Comparison of ENCODE assay signal across 20 cellular contexts in the genomic region with DNA sequence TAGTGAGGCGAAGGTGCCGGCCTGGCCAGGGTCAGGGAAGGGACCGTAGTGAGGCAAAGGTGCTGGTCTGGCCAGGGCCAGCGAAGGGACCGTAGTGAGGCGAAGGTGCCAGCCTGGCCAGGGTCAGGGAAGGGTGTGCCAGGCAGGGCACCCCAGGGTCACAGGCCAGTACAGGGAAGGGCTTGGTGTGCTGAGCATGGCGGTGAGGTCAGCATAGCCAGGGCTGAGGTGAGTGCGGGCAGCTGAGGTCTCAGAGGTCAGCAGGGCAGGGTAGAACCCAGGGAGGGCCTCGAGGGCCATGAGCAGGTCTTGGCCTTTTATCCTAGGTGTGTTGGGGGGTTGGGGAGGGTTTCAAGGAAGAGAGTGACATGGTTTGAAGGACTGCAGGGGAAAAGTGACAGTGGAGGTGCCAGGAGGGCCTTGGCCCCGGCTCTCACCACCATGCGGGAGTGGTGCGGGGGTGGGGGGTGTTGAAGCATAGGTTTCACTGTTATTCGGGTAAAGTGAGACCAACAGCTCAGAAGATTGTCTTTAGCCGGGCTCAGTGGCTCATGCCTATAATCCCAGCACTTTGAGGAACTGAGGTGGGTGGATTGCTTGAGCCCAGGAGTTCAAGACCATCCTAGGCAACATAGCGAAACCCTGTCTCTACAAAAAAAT.
A peak's percentile ranks its signal among the peaks of the same experiment; 100 is the strongest.
DNase-seq lines count a peak whose midpoint lies in the region; ATAC-seq, FAIRE-seq and TF ChIP-seq lines count a peak whose summit lies in the region.
"Had no signal": no experiment of that assay in that cellular context is flagged by ENCODE, and none has a peak within 500 bp of the region (broad histone marks: within the 10 kb centered on the region; RNA-seq: fewer than 3 reads in every experiment).

No MANE protein-coding gene starts in this region.

- H3K27ac ChIP-seq in WERI-Rb-1 (no peak overlapping the region), HepG2 (ENCODE audit: extremely low read length, insufficient read depth, low read length) (no peak overlapping the region)
- H3K27ac ChIP-seq: ascending aorta, esophagus squamous epithelium, left lung had no signal

- TF ChIP-seq POLR2A in HepG2 (IDR thresholded peaks at IDR 0.05; ENCODE audit: insufficient read depth in 1 of 2, low read depth in 2 of 2, low read length in 2 of 2): peak in 1 of 2 experiments; percentile 36; a peak in 1 of 4 replicates

- intact Hi-C loops in cardiac septum (cut with DNase I): loop anchor here (5.0 kb wide), 1 partner anchor 262 kb away; no protein-coding TSS in a partner anchor
- intact Hi-C loops in left cardiac atrium (cut with DNase I): loop anchor here (5.0 to 10.0 kb wide), 2 partner anchors 262 to 265 kb away; no protein-coding TSS in a partner anchor
- intact Hi-C loops in HepG2 (cut with micrococcal nuclease; ENCODE audit: unreplicated experiment): loop anchor here (10.0 kb wide), 2 partner anchors 155 to 255 kb away; no protein-coding TSS in a partner anchor

- H2AFZ ChIP-seq in HepG2 (ENCODE audit: low read length): no peak overlapping the region

- no peak overlapping the region for H3K4me2 ChIP-seq in HepG2 (ENCODE audit: low read depth, low read length)

- TF ChIP-seq EP300 in HepG2 (IDR thresholded peaks at IDR 0.05; ENCODE audit: low read depth in 2 of 2, low read length in 2 of 2) (no peak), HepG2 (CRISPR knock-in tag; IDR thresholded peaks at IDR 0.05; ENCODE audit: borderline replicate concordance) (no peak)

- POLR2A ChIA-PET in HepG2 (lab: Yijun Ruan, JAX): no interaction called here

- H3K36me3 ChIP-seq in WERI-Rb-1 (no peaks in the 10 kb centered on the region), HepG2 (replicated peaks in 1 of 2; ENCODE audit: control insufficient read depth in 1 of 2, insufficient read depth in 2 of 2, low read length in 2 of 2) (no peaks in the 10 kb centered on the region), MG63 (no peaks in the 10 kb centered on the region)
- H3K36me3 ChIP-seq: ascending aorta, esophagus squamous epithelium had no signal

- ATAC-seq in left cardiac atrium (no peak), HepG2 (no peak), GM21529 (IDR thresholded peaks at IDR 0.05; ENCODE audit: unreplicated experiment) (no peak)
- ATAC-seq: activated naive CD4-positive, alpha-beta T cell treated with anti-CD3 and anti-CD28 coated beads, Interleukin-2, amount 50 U/mL, for 72 hours; effector memory CD8-positive, alpha-beta T cell; left lung had no signal

- no peak for TF ChIP-seq RAD21 in HepG2 (CRISPR knock-in tag; IDR thresholded peaks at IDR 0.05)

- BruUV-seq in HepG2 (replicated peaks; lab: Mats Ljungman, UMichigan): no TSS peak

- 91% methylated on average over 15 of the region's 15 CpGs for WGBS in HepG2 (ENCODE audit: low lambda C conversion rate)

- FAIRE-seq in HepG2 (lab: Jason Lieb, UNC): no peak
- FAIRE-seq in GM19239 (lab: Jason Lieb, UNC): no peak

- peaks cover 5% of the 10 kb centered on the region for H3K27me3 ChIP-seq in WERI-Rb-1 (ENCODE audit: insufficient read depth, low read depth, severe bottlenecking)
- no peaks in the 10 kb centered on the region for H3K27me3 ChIP-seq in HepG2 (ENCODE audit: control insufficient read depth in 1 of 2, insufficient read depth in 2 of 2, low read length in 2 of 2)
- no peaks in the 10 kb centered on the region for H3K27me3 ChIP-seq in MG63
- H3K27me3 ChIP-seq: ascending aorta had no signal

- CTCF ChIA-PET in HepG2 (lab: Yijun Ruan, JAX; ENCODE audit: low intra/inter-chr PET ratio, low total read pairs): no interaction called here

- H3K4me1 ChIP-seq in HepG2 (ENCODE audit: insufficient read depth, low read length): peaks cover 54% of the 10 kb centered on the region

- no peaks in the 10 kb centered on the region for H3K79me2 ChIP-seq in HepG2 (ENCODE audit: insufficient read depth, low read length)

- in situ Hi-C loops in HepG2 (cut with HindIII; ENCODE audit: extremely low pct_ligation_motif_present, low pct_unique_long_range_greater_than_20kb): loop anchor here (5.0 to 25.0 kb wide), 3 partner anchors 92 to 387 kb away; a partner anchor contains a TSS

- DNase-seq in cardiac septum (ENCODE audit: low spot score) (peak; percentile 63), left cardiac atrium (no peak), WERI-Rb-1 (peak; percentile 2), HepG2 (ENCODE audit: low spot score) (no peak), MG63 (no peak), middle frontal gyrus (ENCODE audit: extremely low spot score, low spot score) (no peak), GM19239 (ENCODE audit: insufficient read length, low spot score) (no peak)
- DNase-seq: activated CD8-positive, alpha-beta memory T cell treated with anti-CD3 and anti-CD28 coated beads for 24 hours; CD4-positive, alpha-beta T cell; cerebellar nuclear complex; effector memory CD8-positive, alpha-beta T cell; esophagus squamous epithelium; NCI-H510A treated with DMSO at 0.1 percent for 48 hours; occipital lobe; stimulated activated CD8-positive, alpha-beta memory T cell treated with anti-CD3 and anti-CD28 coated beads, Interleukin-4, amount 100 ng/mL, for 48 hours; T1000 had no signal

- H3K9me3 ChIP-seq in WERI-Rb-1 (ENCODE audit: severe bottlenecking) (no peaks in the 10 kb centered on the region), HepG2 (ENCODE audit: low read length) (no peaks in the 10 kb centered on the region), MG63 (no peaks in the 10 kb centered on the region)
- H3K9me3 ChIP-seq: ascending aorta, esophagus squamous epithelium, left lung had no signal

- H3K4me3 ChIP-seq in WERI-Rb-1 (ENCODE audit: low read depth, low read length): no peak overlapping the region
- no peak overlapping the region for H3K4me3 ChIP-seq in HepG2 (replicated peaks in 1 of 3; ENCODE audit: insufficient read depth in 1 of 3, low read depth in 2 of 3, low read length in 3 of 3)
- H3K4me3 ChIP-seq in MG63: no peak overlapping the region
- H3K4me3 ChIP-seq: ascending aorta, esophagus squamous epithelium, left lung had no signal

- TF ChIP-seq CTCF in WERI-Rb-1 (IDR thresholded peaks at IDR 0.05; ENCODE audit: low read depth, low read length) (no peak), HepG2 (CRISPR knock-in tag; IDR thresholded peaks at IDR 0.05) (no peak)

- peaks cover 5% of the 10 kb centered on the region; the same call in 1 of the 2 replicates for H4K20me1 ChIP-seq in HepG2 (ENCODE audit: insufficient read depth, low read length)

- no peak overlapping the region for H3K9ac ChIP-seq in HepG2 (ENCODE audit: insufficient read depth, low read depth, low read length)

TF ChIP-seq in HepG2, 621 proteins besides CTCF, POLR2A, EP300 and RAD21 (continues in another document):
- no peak for TF ChIP-seq ZNF781 (CRISPR knock-in tag; IDR thresholded peaks at IDR 0.05; ENCODE audit: borderline replicate concordance, not compliant biosample characterization)
- no peak for TF ChIP-seq GTF3A (CRISPR knock-in tag; conservative IDR thresholded peaks at IDR 0.05)
- TF ChIP-seq PCBP1 (IDR thresholded peaks at IDR 0.05; ENCODE audit: borderline replicate concordance, low read depth, low read length): no peak
- TF ChIP-seq, protein P1, sequence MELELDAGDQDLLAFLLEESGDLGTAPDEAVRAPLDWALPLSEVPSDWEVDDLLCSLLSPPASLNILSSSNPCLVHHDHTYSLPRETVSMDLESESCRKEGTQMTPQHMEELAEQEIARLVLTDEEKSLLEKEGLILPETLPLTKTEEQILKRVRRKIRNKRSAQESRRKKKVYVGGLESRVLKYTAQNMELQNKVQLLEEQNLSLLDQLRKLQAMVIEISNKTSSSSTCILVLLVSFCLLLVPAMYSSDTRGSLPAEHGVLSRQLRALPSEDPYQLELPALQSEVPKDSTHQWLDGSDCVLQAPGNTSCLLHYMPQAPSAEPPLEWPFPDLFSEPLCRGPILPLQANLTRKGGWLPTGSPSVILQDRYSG (CRISPR knock-in tag; IDR thresholded peaks at IDR 0.05): no peak
- TF ChIP-seq POLR2AphosphoS2 (IDR thresholded peaks at IDR 0.05; ENCODE audit: low read depth, low read length): no peak
- TF ChIP-seq ZNF232 (CRISPR knock-in tag; IDR thresholded peaks at IDR 0.05; ENCODE audit: borderline replicate concordance): no peak
- no peak for TF ChIP-seq CCDC6 (CRISPR knock-in tag; IDR thresholded peaks at IDR 0.05)
- TF ChIP-seq, protein P2, sequence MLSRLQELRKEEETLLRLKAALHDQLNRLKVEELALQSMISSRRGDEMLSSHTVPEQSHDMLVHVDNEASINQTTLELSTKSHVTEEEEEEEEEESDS (CRISPR knock-in tag; IDR thresholded peaks at IDR 0.05; ENCODE audit: borderline replicate concordance): no peak
- TF ChIP-seq, protein P3, sequence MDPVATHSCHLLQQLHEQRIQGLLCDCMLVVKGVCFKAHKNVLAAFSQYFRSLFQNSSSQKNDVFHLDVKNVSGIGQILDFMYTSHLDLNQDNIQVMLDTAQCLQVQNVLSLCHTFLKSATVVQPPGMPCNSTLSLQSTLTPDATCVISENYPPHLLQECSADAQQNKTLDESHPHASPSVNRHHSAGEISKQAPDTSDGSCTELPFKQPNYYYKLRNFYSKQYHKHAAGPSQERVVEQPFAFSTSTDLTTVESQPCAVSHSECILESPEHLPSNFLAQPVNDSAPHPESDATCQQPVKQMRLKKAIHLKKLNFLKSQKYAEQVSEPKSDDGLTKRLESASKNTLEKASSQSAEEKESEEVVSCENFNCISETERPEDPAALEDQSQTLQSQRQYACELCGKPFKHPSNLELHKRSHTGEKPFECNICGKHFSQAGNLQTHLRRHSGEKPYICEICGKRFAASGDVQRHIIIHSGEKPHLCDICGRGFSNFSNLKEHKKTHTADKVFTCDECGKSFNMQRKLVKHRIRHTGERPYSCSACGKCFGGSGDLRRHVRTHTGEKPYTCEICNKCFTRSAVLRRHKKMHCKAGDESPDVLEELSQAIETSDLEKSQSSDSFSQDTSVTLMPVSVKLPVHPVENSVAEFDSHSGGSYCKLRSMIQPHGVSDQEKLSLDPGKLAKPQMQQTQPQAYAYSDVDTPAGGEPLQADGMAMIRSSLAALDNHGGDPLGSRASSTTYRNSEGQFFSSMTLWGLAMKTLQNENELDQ (CRISPR knock-in tag; IDR thresholded peaks at IDR 0.05; ENCODE audit: borderline replicate concordance): no peak
- TF ChIP-seq RFX3 (CRISPR knock-in tag; IDR thresholded peaks at IDR 0.05): no peak
- TF ChIP-seq AGO2 (optimal IDR thresholded peaks at IDR 0.05; ENCODE audit: low read depth, low read length): peak; percentile 85
- TF ChIP-seq SIX1 (CRISPR knock-in tag; IDR thresholded peaks at IDR 0.05; ENCODE audit: borderline replicate concordance): no peak
- no peak for TF ChIP-seq TGIF2 (CRISPR knock-in tag; IDR thresholded peaks at IDR 0.05)
- TF ChIP-seq KDM4B (CRISPR knock-in tag; IDR thresholded peaks at IDR 0.05): no peak

Comparison
In these comparisons a context has a peak if more than half of its experiments do, and no peak if none do; other contexts are left out.
1. DNase-seq: peak in cardiac septum (single experiment) and WERI-Rb-1 (single experiment); none in left cardiac atrium (single experiment), HepG2 (single experiment), MG63 (single experiment), middle frontal gyrus (single experiment) and GM19239 (single experiment).